Comparison of ENCODE assay signal across 15 cellular contexts in genomic region chr7:99359465-99360154, GRCh38.
"Had no signal": no experiment of that assay in that cellular context is flagged by ENCODE, and none has a peak within 500 bp of the region (broad histone marks: within the 10 kb centered on the region; RNA-seq: fewer than 3 reads in every experiment).

No MANE protein-coding gene starts in this region.

- H3K4me1 ChIP-seq: adrenal gland, colonic mucosa had no signal

- H3K4me3 ChIP-seq: adrenal gland, colonic mucosa had no signal

- DNase-seq: activated CD4-positive, alpha-beta memory T cell treated with anti-CD3 and anti-CD28 coated beads for 36 hours; activated CD8-positive, alpha-beta memory T cell treated with anti-CD3 and anti-CD28 coated beads, Interleukin-2, amount 10 ng/mL, durations not matched to agents 7 days and 5 days; activated T-cell treated with anti-CD3 and anti-CD28 coated beads, Interleukin-2, amount 50 U/mL, for 1 hour; adrenal gland; caudate nucleus; colonic mucosa; foreskin fibroblast; naive thymus-derived CD4-positive, alpha-beta T cell; small intestine; stimulated activated CD4-positive, alpha-beta T cell treated with anti-CD3 and anti-CD28 coated beads, Interleukin-4, amount 100 ng/mL, for 4 hours; stimulated activated CD8-positive, alpha-beta memory T cell treated with anti-CD3 and anti-CD28 coated beads, Interleukin-4, amount 100 ng/mL, for 48 hours; stimulated activated naive CD4-positive, alpha-beta T cell treated with Interleukin-2 at 50 U/mL for 16 hours had no signal

- H3K27me3 ChIP-seq: adrenal gland, colonic mucosa had no signal

- H3K9me3 Mint-ChIP-seq: activated CD4-positive, alpha-beta memory T cell treated with anti-CD3 and anti-CD28 coated beads for 36 hours; activated naive CD4-positive, alpha-beta T cell treated with anti-CD3 and anti-CD28 coated beads, Interleukin-2, amount 50 U/mL, for 24 hours; naive thymus-derived CD4-positive, alpha-beta T cell; type B pancreatic cell had no signal

- ATAC-seq: activated CD8-positive, alpha-beta memory T cell treated with anti-CD3 and anti-CD28 coated beads, Interleukin-2, amount 10 ng/mL, durations not matched to agents 7 days and 5 days; left lobe of liver; naive thymus-derived CD4-positive, alpha-beta T cell had no signal

- H3K27me3 Mint-ChIP-seq: activated CD4-positive, alpha-beta memory T cell treated with anti-CD3 and anti-CD28 coated beads for 36 hours; activated CD8-positive, alpha-beta memory T cell treated with anti-CD3 and anti-CD28 coated beads, Interleukin-2, amount 10 ng/mL, durations not matched to agents 7 days and 5 days; activated naive CD4-positive, alpha-beta T cell treated with anti-CD3 and anti-CD28 coated beads, Interleukin-2, amount 50 U/mL, for 24 hours; naive thymus-derived CD4-positive, alpha-beta T cell; type B pancreatic cell had no signal

- H3K4me3 Mint-ChIP-seq: activated CD4-positive, alpha-beta memory T cell treated with anti-CD3 and anti-CD28 coated beads for 36 hours; activated CD8-positive, alpha-beta memory T cell treated with anti-CD3 and anti-CD28 coated beads, Interleukin-2, amount 10 ng/mL, durations not matched to agents 7 days and 5 days; activated naive CD4-positive, alpha-beta T cell treated with anti-CD3 and anti-CD28 coated beads, Interleukin-2, amount 50 U/mL, for 24 hours; naive thymus-derived CD4-positive, alpha-beta T cell; type B pancreatic cell had no signal

- H3K27ac ChIP-seq: adrenal gland, colonic mucosa had no signal

- H3K27ac Mint-ChIP-seq: activated CD4-positive, alpha-beta memory T cell treated with anti-CD3 and anti-CD28 coated beads for 36 hours; activated CD8-positive, alpha-beta memory T cell treated with anti-CD3 and anti-CD28 coated beads, Interleukin-2, amount 10 ng/mL, durations not matched to agents 7 days and 5 days; activated naive CD4-positive, alpha-beta T cell treated with anti-CD3 and anti-CD28 coated beads, Interleukin-2, amount 50 U/mL, for 24 hours; type B pancreatic cell had no signal

- H3K9me3 ChIP-seq: adrenal gland, colonic mucosa had no signal

- H3K4me1 Mint-ChIP-seq: activated CD8-positive, alpha-beta memory T cell treated with anti-CD3 and anti-CD28 coated beads, Interleukin-2, amount 10 ng/mL, durations not matched to agents 7 days and 5 days; activated naive CD4-positive, alpha-beta T cell treated with anti-CD3 and anti-CD28 coated beads, Interleukin-2, amount 50 U/mL, for 24 hours had no signal
